2 cellular contexts compared by ENCODE assay signal in the genomic region with DNA sequence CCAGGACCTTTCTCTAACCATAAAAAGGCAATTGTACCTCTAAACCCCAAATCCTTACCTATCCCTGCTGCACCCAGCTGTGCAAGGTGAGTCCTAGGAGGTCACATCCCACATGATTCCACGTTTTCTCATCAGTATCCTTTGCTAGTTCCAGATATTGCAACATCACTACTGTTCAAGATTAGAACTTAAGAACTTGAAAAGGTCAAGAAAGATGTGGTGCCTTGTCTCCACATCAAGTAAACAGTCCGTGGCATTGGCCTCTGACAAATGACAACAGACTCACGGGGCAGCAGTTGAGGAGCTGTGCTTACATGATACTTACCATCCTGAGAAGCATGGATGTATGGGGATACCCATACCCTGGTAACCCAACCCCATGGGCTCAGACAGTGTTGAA.
A peak's percentile ranks its signal among the peaks of the same experiment; 100 is the strongest.
TF ChIP-seq lines count a peak whose summit lies in the region.

No MANE protein-coding gene starts in this region.

TF ChIP-seq in SK-N-SH, 30 proteins besides CTCF, POLR2A, EP300 and RAD21:
- TF ChIP-seq TCF12 (IDR thresholded peaks at IDR 0.05) (no peak), EZH2phosphoT487 (IDR thresholded peaks at IDR 0.05; ENCODE audit: borderline replicate concordance, low read depth) (no peak), POLR2AphosphoS5 (IDR thresholded peaks at IDR 0.05; ENCODE audit: low read depth, low read length) (no peak), ELF1 (IDR thresholded peaks at IDR 0.05) (no peak), SMC3 (IDR thresholded peaks at IDR 0.05; ENCODE audit: low read depth, low read length) (no peak), MXI1 (IDR thresholded peaks at IDR 0.05; ENCODE audit: low read depth, low read length) (no peak), RCOR1 (IDR thresholded peaks at IDR 0.05; ENCODE audit: low read length) (no peak), YY1 (IDR thresholded peaks at IDR 0.05; ENCODE audit: low read depth) (no peak), FOSL2 (IDR thresholded peaks at IDR 0.05; ENCODE audit: borderline replicate concordance, low read depth) (no peak), GABPA (IDR thresholded peaks at IDR 0.05; ENCODE audit: low read depth) (no peak), MAX (IDR thresholded peaks at IDR 0.05; ENCODE audit: low read depth) (no peak)
- TF ChIP-seq, protein P1, sequence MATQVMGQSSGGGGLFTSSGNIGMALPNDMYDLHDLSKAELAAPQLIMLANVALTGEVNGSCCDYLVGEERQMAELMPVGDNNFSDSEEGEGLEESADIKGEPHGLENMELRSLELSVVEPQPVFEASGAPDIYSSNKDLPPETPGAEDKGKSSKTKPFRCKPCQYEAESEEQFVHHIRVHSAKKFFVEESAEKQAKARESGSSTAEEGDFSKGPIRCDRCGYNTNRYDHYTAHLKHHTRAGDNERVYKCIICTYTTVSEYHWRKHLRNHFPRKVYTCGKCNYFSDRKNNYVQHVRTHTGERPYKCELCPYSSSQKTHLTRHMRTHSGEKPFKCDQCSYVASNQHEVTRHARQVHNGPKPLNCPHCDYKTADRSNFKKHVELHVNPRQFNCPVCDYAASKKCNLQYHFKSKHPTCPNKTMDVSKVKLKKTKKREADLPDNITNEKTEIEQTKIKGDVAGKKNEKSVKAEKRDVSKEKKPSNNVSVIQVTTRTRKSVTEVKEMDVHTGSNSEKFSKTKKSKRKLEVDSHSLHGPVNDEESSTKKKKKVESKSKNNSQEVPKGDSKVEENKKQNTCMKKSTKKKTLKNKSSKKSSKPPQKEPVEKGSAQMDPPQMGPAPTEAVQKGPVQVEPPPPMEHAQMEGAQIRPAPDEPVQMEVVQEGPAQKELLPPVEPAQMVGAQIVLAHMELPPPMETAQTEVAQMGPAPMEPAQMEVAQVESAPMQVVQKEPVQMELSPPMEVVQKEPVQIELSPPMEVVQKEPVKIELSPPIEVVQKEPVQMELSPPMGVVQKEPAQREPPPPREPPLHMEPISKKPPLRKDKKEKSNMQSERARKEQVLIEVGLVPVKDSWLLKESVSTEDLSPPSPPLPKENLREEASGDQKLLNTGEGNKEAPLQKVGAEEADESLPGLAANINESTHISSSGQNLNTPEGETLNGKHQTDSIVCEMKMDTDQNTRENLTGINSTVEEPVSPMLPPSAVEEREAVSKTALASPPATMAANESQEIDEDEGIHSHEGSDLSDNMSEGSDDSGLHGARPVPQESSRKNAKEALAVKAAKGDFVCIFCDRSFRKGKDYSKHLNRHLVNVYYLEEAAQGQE (IDR thresholded peaks at IDR 0.05; ENCODE audit: low read depth, low read length) = no peak
- TF ChIP-seq, protein P2, sequence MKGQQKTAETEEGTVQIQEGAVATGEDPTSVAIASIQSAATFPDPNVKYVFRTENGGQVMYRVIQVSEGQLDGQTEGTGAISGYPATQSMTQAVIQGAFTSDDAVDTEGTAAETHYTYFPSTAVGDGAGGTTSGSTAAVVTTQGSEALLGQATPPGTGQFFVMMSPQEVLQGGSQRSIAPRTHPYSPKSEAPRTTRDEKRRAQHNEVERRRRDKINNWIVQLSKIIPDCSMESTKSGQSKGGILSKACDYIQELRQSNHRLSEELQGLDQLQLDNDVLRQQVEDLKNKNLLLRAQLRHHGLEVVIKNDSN (IDR thresholded peaks at IDR 0.05; ENCODE audit: borderline replicate concordance, low read depth) = no peak
- TF ChIP-seq, protein P3, sequence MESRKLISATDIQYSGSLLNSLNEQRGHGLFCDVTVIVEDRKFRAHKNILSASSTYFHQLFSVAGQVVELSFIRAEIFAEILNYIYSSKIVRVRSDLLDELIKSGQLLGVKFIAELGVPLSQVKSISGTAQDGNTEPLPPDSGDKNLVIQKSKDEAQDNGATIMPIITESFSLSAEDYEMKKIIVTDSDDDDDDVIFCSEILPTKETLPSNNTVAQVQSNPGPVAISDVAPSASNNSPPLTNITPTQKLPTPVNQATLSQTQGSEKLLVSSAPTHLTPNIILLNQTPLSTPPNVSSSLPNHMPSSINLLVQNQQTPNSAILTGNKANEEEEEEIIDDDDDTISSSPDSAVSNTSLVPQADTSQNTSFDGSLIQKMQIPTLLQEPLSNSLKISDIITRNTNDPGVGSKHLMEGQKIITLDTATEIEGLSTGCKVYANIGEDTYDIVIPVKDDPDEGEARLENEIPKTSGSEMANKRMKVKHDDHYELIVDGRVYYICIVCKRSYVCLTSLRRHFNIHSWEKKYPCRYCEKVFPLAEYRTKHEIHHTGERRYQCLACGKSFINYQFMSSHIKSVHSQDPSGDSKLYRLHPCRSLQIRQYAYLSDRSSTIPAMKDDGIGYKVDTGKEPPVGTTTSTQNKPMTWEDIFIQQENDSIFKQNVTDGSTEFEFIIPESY (IDR thresholded peaks at IDR 0.05; ENCODE audit: borderline replicate concordance, low read depth) = no peak
- TF ChIP-seq, protein P4, sequence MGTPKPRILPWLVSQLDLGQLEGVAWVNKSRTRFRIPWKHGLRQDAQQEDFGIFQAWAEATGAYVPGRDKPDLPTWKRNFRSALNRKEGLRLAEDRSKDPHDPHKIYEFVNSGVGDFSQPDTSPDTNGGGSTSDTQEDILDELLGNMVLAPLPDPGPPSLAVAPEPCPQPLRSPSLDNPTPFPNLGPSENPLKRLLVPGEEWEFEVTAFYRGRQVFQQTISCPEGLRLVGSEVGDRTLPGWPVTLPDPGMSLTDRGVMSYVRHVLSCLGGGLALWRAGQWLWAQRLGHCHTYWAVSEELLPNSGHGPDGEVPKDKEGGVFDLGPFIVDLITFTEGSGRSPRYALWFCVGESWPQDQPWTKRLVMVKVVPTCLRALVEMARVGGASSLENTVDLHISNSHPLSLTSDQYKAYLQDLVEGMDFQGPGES (IDR thresholded peaks at IDR 0.05; ENCODE audit: low read depth, low read length) = no peak
- TF ChIP-seq, protein P5, sequence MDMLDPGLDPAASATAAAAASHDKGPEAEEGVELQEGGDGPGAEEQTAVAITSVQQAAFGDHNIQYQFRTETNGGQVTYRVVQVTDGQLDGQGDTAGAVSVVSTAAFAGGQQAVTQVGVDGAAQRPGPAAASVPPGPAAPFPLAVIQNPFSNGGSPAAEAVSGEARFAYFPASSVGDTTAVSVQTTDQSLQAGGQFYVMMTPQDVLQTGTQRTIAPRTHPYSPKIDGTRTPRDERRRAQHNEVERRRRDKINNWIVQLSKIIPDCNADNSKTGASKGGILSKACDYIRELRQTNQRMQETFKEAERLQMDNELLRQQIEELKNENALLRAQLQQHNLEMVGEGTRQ (IDR thresholded peaks at IDR 0.05; ENCODE audit: borderline replicate concordance, low read depth, low read length) = no peak

TF ChIP-seq in H1, 55 proteins besides CTCF, POLR2A, EP300 and RAD21:
- 0 out of 2 replicates have a peak, but pooled peaks have one; percentile 1 for TF ChIP-seq CEBPB (IDR thresholded peaks at IDR 0.05; ENCODE audit: low read depth, low read length)
- no peak for TF ChIP-seq POLR2AphosphoS5 (IDR thresholded peaks at IDR 0.05; ENCODE audit: low read depth, low read length)
TF ChIP-seq in H1: peak in this region for 1.
